Comparison of ENCODE assay signal across 1 cellular context in the genomic region with DNA sequence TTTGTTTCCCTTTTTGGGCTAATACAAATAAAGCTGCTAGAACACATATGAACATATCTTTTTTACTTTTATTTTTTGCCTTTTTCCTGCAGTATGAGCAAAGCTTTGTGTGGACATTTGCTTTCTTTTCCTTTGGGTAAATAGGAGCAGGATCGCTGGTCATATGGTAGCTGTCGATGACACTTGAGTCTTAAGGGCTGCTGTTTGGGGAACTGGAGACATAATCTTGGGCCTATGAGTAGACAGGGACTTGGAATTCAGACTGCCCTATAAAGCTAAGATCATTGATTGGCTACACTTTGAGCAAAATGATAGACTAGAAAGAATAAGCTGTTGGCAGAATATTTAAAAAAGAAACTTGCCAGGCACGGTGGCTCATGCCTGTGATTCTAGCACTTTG.
TF ChIP-seq lines count a peak whose summit lies in the region.

No MANE protein-coding gene starts in this region.

TF ChIP-seq in IMR-90, 13 proteins besides CTCF, POLR2A, EP300 and RAD21:
- TF ChIP-seq FOS (IDR thresholded peaks at IDR 0.05; ENCODE audit: low read depth, low read length) (no peak), SMC3 (IDR thresholded peaks at IDR 0.05; ENCODE audit: low read depth, low read length) (no peak), CHD1 (IDR thresholded peaks at IDR 0.05; ENCODE audit: low read depth, low read length) (no peak), RFX5 (IDR thresholded peaks at IDR 0.05; ENCODE audit: low read depth, low read length) (no peak), MAZ (IDR thresholded peaks at IDR 0.05; ENCODE audit: borderline replicate concordance, low read depth, low read length) (no peak), BHLHE40 (IDR thresholded peaks at IDR 0.05; ENCODE audit: low read depth, low read length) (no peak), MAFK (IDR thresholded peaks at IDR 0.05; ENCODE audit: low read depth, low read length) (no peak), NFE2L2 (IDR thresholded peaks at IDR 0.05; ENCODE audit: low read depth, low read length) (no peak), RCOR1 (IDR thresholded peaks at IDR 0.05; ENCODE audit: insufficient replicate concordance, low read length) (no peak), MXI1 (IDR thresholded peaks at IDR 0.05; ENCODE audit: borderline replicate concordance, low read depth, low read length) (no peak)
- TF ChIP-seq, protein P1, sequence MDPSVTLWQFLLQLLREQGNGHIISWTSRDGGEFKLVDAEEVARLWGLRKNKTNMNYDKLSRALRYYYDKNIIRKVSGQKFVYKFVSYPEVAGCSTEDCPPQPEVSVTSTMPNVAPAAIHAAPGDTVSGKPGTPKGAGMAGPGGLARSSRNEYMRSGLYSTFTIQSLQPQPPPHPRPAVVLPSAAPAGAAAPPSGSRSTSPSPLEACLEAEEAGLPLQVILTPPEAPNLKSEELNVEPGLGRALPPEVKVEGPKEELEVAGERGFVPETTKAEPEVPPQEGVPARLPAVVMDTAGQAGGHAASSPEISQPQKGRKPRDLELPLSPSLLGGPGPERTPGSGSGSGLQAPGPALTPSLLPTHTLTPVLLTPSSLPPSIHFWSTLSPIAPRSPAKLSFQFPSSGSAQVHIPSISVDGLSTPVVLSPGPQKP (IDR thresholded peaks at IDR 0.05; ENCODE audit: borderline replicate concordance, low read depth, low read length): no peak
- TF ChIP-seq, protein P2, sequence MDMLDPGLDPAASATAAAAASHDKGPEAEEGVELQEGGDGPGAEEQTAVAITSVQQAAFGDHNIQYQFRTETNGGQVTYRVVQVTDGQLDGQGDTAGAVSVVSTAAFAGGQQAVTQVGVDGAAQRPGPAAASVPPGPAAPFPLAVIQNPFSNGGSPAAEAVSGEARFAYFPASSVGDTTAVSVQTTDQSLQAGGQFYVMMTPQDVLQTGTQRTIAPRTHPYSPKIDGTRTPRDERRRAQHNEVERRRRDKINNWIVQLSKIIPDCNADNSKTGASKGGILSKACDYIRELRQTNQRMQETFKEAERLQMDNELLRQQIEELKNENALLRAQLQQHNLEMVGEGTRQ (IDR thresholded peaks at IDR 0.05; ENCODE audit: low read depth, low read length): no peak
TF ChIP-seq in IMR-90: peak in this region for 0.
